In the genomic region with DNA sequence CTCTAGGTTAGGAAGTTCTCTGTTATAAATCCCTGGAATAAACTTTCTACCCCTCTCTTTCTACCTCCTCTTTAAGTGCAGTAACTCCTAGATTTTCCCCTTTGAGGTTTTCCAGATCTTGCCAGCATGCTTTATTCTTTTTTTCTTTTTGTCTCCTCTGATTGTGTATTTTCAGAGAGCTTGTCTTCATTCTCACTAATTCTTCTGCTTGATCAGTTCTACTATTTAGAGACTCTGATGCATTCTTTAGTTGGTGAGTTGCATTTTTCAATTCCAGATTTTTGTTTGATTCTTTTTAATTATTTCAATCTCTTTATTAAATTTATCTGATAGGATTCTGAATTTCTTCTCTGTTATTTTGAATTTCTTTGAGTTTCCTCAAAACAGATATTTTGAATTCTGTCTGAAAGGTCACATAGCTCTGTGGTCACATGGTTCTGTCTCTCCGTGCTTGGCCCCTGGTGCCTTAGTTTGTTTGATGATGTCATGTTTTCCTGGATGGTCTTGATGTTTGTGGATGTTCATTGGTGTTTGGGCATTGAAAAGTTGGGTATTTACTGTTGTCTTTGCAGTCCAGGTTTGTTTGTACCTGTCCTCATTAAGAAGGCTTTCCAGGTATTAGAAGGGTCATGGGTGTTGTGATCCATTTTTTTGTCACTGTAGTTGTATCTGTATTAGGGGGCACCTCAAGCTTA, we compare ENCODE assay signal across 21 cellular contexts.
A peak's percentile ranks its signal among the peaks of the same experiment; 100 is the strongest.
DNase-seq lines count a peak whose midpoint lies in the region; ATAC-seq, FAIRE-seq and TF ChIP-seq lines count a peak whose summit lies in the region.
"Had no signal": no experiment of that assay in that cellular context is flagged by ENCODE, and none has a peak within 500 bp of the region (broad histone marks: within the 10 kb centered on the region; RNA-seq: fewer than 3 reads in every experiment).

No MANE protein-coding gene starts in this region.

- H3K36me3 ChIP-seq in H1 (ENCODE audit: control insufficient read depth in 2 of 4, insufficient read depth in 4 of 4, low read length in 3 of 4): no peaks in the 10 kb centered on the region
- no peaks in the 10 kb centered on the region for H3K36me3 ChIP-seq in HepG2 (replicated peaks in 1 of 2; ENCODE audit: control insufficient read depth in 1 of 2, insufficient read depth in 2 of 2, low read length in 2 of 2)
- no peaks in the 10 kb centered on the region for H3K36me3 ChIP-seq in MG63

- no peak overlapping the region for H3K4ac ChIP-seq in H1 (replicated peaks; ENCODE audit: insufficient read length, low read depth, low read length)

- H2BK5ac ChIP-seq in H1 (ENCODE audit: low read depth, low read length): no peak overlapping the region

- H2AK5ac ChIP-seq in H1 (ENCODE audit: low read depth, low read length): 0 out of 2 replicates have a peak overlapping the region, but pooled peaks have one; percentile 29

- H3K79me1 ChIP-seq in H1 (ENCODE audit: low read depth, low read length): no peaks in the 10 kb centered on the region

- H2BK120ac ChIP-seq in H1 (replicated peaks; ENCODE audit: low read depth, low read length): no peak overlapping the region

- peaks cover 1 to 2% of the 10 kb centered on the region in 2 experiments for H4K20me1 ChIP-seq in H1 (replicated peaks in 1 of 2; ENCODE audit: control insufficient read depth in 1 of 2, insufficient read depth in 2 of 2, low read length in 2 of 2)
- H4K20me1 ChIP-seq in HepG2 (ENCODE audit: insufficient read depth, low read length): peaks cover 9% of the 10 kb centered on the region; the same call in 1 of the 2 replicates

- H3K79me2 ChIP-seq in H1 (ENCODE audit: control insufficient read depth in 1 of 2, insufficient read depth in 2 of 2, low read length in 2 of 2): peaks cover 0 to 50% of the 10 kb centered on the region in 2 experiments; a peak in 2 of 4 replicates
- peaks cover 7% of the 10 kb centered on the region for H3K79me2 ChIP-seq in HepG2 (ENCODE audit: insufficient read depth, low read length)

- no peak overlapping the region for H3K4me3 Mint-ChIP-seq in stimulated activated naive CD8-positive, alpha-beta T cell treated with anti-CD3 and anti-CD28 coated beads, Interleukin-15, Interleukin-2, amounts not matched to agents 100 ng/mL and 50 ng/mL, for 24 hours
- H3K4me3 Mint-ChIP-seq: B cell; CD8-positive, alpha-beta T cell had no signal

- H2AFZ ChIP-seq in H1 (ENCODE audit: low read length) (no peak overlapping the region), HepG2 (ENCODE audit: low read length) (no peak overlapping the region)
- H2AFZ ChIP-seq: GM23248 had no signal

- in situ Hi-C loops in HepG2 (cut with HindIII; ENCODE audit: extremely low pct_ligation_motif_present, low pct_unique_long_range_greater_than_20kb): no loop called here

- no peak overlapping the region for H3K18ac ChIP-seq in H1 (ENCODE audit: extremely low read depth, low read length)

- no peak overlapping the region for H2BK12ac ChIP-seq in H1 (ENCODE audit: low read depth, low read length)

- TF ChIP-seq POLR2A in H1 (IDR thresholded peaks at IDR 0.05; ENCODE audit: control extremely low read depth in 1 of 2, low read depth in 2 of 2, low read length in 2 of 2): no peak
- no peak for TF ChIP-seq POLR2A in HepG2 (IDR thresholded peaks at IDR 0.05; ENCODE audit: insufficient read depth in 1 of 2, low read depth in 2 of 2, low read length in 2 of 2)

- no peak overlapping the region for H4K91ac ChIP-seq in H1 (replicated peaks; ENCODE audit: insufficient read length, low read length)

- H3K27ac Mint-ChIP-seq in stimulated activated naive CD8-positive, alpha-beta T cell treated with anti-CD3 and anti-CD28 coated beads, Interleukin-15, Interleukin-2, amounts not matched to agents 100 ng/mL and 50 ng/mL, for 24 hours: peak overlapping the region; percentile 10
- H3K27ac Mint-ChIP-seq: B cell; CD8-positive, alpha-beta T cell had no signal

- peaks cover 10% of the 10 kb centered on the region for H3K4me1 Mint-ChIP-seq in stimulated activated naive CD8-positive, alpha-beta T cell treated with anti-CD3 and anti-CD28 coated beads, Interleukin-15, Interleukin-2, amounts not matched to agents 100 ng/mL and 50 ng/mL, for 24 hours (ENCODE audit: low read depth)

- H3K36me3 Mint-ChIP-seq in stimulated activated naive CD8-positive, alpha-beta T cell treated with anti-CD3 and anti-CD28 coated beads, Interleukin-15, Interleukin-2, amounts not matched to agents 100 ng/mL and 50 ng/mL, for 24 hours (ENCODE audit: low read depth): peaks cover 55% of the 10 kb centered on the region

- H4K8ac ChIP-seq in H1 (ENCODE audit: extremely low read depth, insufficient read depth, low read length): no peak overlapping the region

- no peak for TF ChIP-seq EP300 in H1 (IDR thresholded peaks at IDR 0.05; ENCODE audit: borderline replicate concordance in 1 of 2, low read depth in 2 of 2, low read length in 2 of 2)
- no peak for TF ChIP-seq EP300 in HepG2 (IDR thresholded peaks at IDR 0.05; ENCODE audit: low read depth in 2 of 2, low read length in 2 of 2)
- TF ChIP-seq EP300 in HepG2 (CRISPR knock-in tag; IDR thresholded peaks at IDR 0.05; ENCODE audit: borderline replicate concordance): no peak

- POLR2A ChIA-PET in H1 (lab: Charles Lee; ENCODE audit: partially characterized antibody) (no interaction called here), HepG2 (lab: Yijun Ruan, JAX) (no interaction called here)

- no peaks in the 10 kb centered on the region for H3K9me3 ChIP-seq in H1 (ENCODE audit: insufficient read depth in 2 of 2, low read depth in 1 of 2, low read length in 1 of 2)
- H3K9me3 ChIP-seq in HepG2 (ENCODE audit: low read length): peaks cover 6% of the 10 kb centered on the region; the same call in 1 of the 2 replicates
- peaks cover 6% of the 10 kb centered on the region; the same call in 1 of the 2 replicates for H3K9me3 ChIP-seq in MG63

- H4K5ac ChIP-seq in H1 (ENCODE audit: insufficient read length, low read depth, low read length): no peak overlapping the region

- no peaks in the 10 kb centered on the region for H3K27me3 ChIP-seq in H1 (replicated peaks in 1 of 4; ENCODE audit: control insufficient read depth in 3 of 4, extremely low read depth in 1 of 4, insufficient read depth in 3 of 4, low read length in 3 of 4)
- H3K27me3 ChIP-seq in HepG2 (ENCODE audit: control insufficient read depth in 1 of 2, insufficient read depth in 2 of 2, low read length in 2 of 2): no peaks in the 10 kb centered on the region
- H3K27me3 ChIP-seq in MG63: no peaks in the 10 kb centered on the region
- H3K27me3 ChIP-seq: BLaER1 treated with 17β-estradiol and CSF1 and Interleukin-3, amounts not matched to agents 10 nM and 100 nM had no signal

- H3K27ac ChIP-seq in H1 (ENCODE audit: low read depth, low read length) (no peak overlapping the region), HepG2 (ENCODE audit: extremely low read length, insufficient read depth, low read length) (no peak overlapping the region)
- H3K27ac ChIP-seq: BLaER1 treated with 17β-estradiol and CSF1 and Interleukin-3, amounts not matched to agents 10 nM and 100 nM; GM23248; HL-60 had no signal

- intact Hi-C loops in HepG2 (cut with micrococcal nuclease; ENCODE audit: unreplicated experiment): no loop called here

- no peak for TF ChIP-seq CTCF in H1 (IDR thresholded peaks at IDR 0.05; ENCODE audit: control extremely low read depth in 1 of 3, insufficient read depth in 1 of 3, low read depth in 1 of 3, low read length in 3 of 3)
- TF ChIP-seq CTCF in HepG2 (CRISPR knock-in tag; IDR thresholded peaks at IDR 0.05): no peak

- no peak overlapping the region for H2BK15ac ChIP-seq in H1 (ENCODE audit: low read length)

- H3K9ac ChIP-seq in H1 (replicated peaks in 1 of 4; ENCODE audit: extremely low read depth in 1 of 4, low read depth in 3 of 4, low read length in 3 of 4): no peak overlapping the region
- H3K9ac ChIP-seq in HepG2 (ENCODE audit: insufficient read depth, low read depth, low read length): no peak overlapping the region
- H3K9ac ChIP-seq: BLaER1 treated with 17β-estradiol and CSF1 and Interleukin-3, amounts not matched to agents 10 nM and 100 nM; GM23248 had no signal

- H3K4me1 ChIP-seq in H1 (replicated peaks in 1 of 4; ENCODE audit: control insufficient read depth in 3 of 4, insufficient read depth in 4 of 4, low read length in 3 of 4) (no peaks in the 10 kb centered on the region), HepG2 (ENCODE audit: insufficient read depth, low read length) (peaks cover 25% of the 10 kb centered on the region)
- H3K4me1 ChIP-seq: BLaER1 treated with 17β-estradiol and CSF1 and Interleukin-3, amounts not matched to agents 10 nM and 100 nM had no signal

- DNase-seq in stimulated activated naive CD8-positive, alpha-beta T cell treated with anti-CD3 and anti-CD28 coated beads, Interleukin-15, Interleukin-2, amounts not matched to agents 100 U/mL and 50 U/mL, for 24 hours: no peak
- DNase-seq in H1 (ENCODE audit: low read depth in 1 of 2, low spot score in 2 of 2) (no peak), HepG2 (ENCODE audit: low spot score) (no peak), MG63 (no peak)
- DNase-seq: CD8-positive, alpha-beta T cell; COR-L47; DMS 273 treated with DMSO at 0.1 percent for 48 hours; DMS53; DND-41; EL; GM23248; H7; IMR-90 had no signal

- no peak overlapping the region for H2BK20ac ChIP-seq in H1 (ENCODE audit: low read length)

- peaks cover 47% of the 10 kb centered on the region for H3K9me3 Mint-ChIP-seq in stimulated activated naive CD8-positive, alpha-beta T cell treated with anti-CD3 and anti-CD28 coated beads, Interleukin-15, Interleukin-2, amounts not matched to agents 100 ng/mL and 50 ng/mL, for 24 hours

- no peak for FAIRE-seq in H1 (lab: Jason Lieb, UNC)
- FAIRE-seq in HepG2 (lab: Jason Lieb, UNC): no peak
- FAIRE-seq: GM12891, GM19239, K562 had no signal

- no peak overlapping the region for H3K4me2 ChIP-seq in H1 (ENCODE audit: insufficient read depth in 1 of 2, low read depth in 2 of 2, low read length in 2 of 2)
- no peak overlapping the region for H3K4me2 ChIP-seq in HepG2 (ENCODE audit: low read depth, low read length)
- H3K4me2 ChIP-seq: BLaER1 treated with 17β-estradiol and CSF1 and Interleukin-3, amounts not matched to agents 10 nM and 100 nM had no signal

- TF ChIP-seq RAD21 in H1 (IDR thresholded peaks at IDR 0.05 in 1 of 2, conservative IDR thresholded peaks at IDR 0.05 in 1 of 2; ENCODE audit: low read depth in 2 of 2, low read length in 2 of 2) (no peak), HepG2 (CRISPR knock-in tag; IDR thresholded peaks at IDR 0.05) (no peak)

- no peaks in the 10 kb centered on the region for H3K23me2 ChIP-seq in H1 (ENCODE audit: low read depth, low read length)

- no peak for ATAC-seq in stimulated activated naive CD8-positive, alpha-beta T cell treated with anti-CD3 and anti-CD28 coated beads, Interleukin-15, Interleukin-2, amounts not matched to agents 100 U/mL and 50 U/mL, for 24 hours
- no peak for ATAC-seq in HepG2
- no peak for ATAC-seq in HG02763 (IDR thresholded peaks at IDR 0.05; ENCODE audit: unreplicated experiment)
- ATAC-seq: CD8-positive, alpha-beta T cell; K562 had no signal

- no peak overlapping the region for H3K14ac ChIP-seq in H1 (ENCODE audit: insufficient read length)

- no peak overlapping the region for H3K23ac ChIP-seq in H1 (ENCODE audit: insufficient read length)

- no TSS peak for BruUV-seq in HepG2 (replicated peaks; lab: Mats Ljungman, UMichigan)

- 94% methylated on average over 1 of the region's 1 CpG; no CpG with 5 or more reads in 1 of the 2 experiments for WGBS in H1 (ENCODE audit: extremely low coverage in 1 of 2, insufficient coverage in 1 of 2, insufficient read length in 1 of 2, insufficient replicate concordance in 2 of 2, low coverage in 1 of 2, low lambda C conversion rate in 2 of 2, missing lambda C conversion rate in 1 of 2), 2 experiments
- WGBS in HepG2 (ENCODE audit: low lambda C conversion rate): 83% methylated on average over 1 of the region's 1 CpG

- CTCF ChIA-PET in H1 (lab: Charles Lee; ENCODE audit: partially characterized antibody): interaction anchor here (0.7 to 1.1 kb wide), 4 partner anchors 9 to 37 kb away, joined by 3 to 5 read pairs (median 4); no protein-coding TSS in a partner anchor
- CTCF ChIA-PET in HepG2 (lab: Yijun Ruan, JAX; ENCODE audit: low intra/inter-chr PET ratio, low total read pairs): no interaction called here

- H3K27me3 Mint-ChIP-seq in stimulated activated naive CD8-positive, alpha-beta T cell treated with anti-CD3 and anti-CD28 coated beads, Interleukin-15, Interleukin-2, amounts not matched to agents 100 ng/mL and 50 ng/mL, for 24 hours: no peaks in the 10 kb centered on the region
- H3K27me3 Mint-ChIP-seq: B cell had no signal

- H3K4me3 ChIP-seq in H1 (ENCODE audit: extremely low read depth in 1 of 4, insufficient read depth in 2 of 4, low read depth in 3 of 4, low read length in 4 of 4) (no peak overlapping the region), HepG2 (replicated peaks in 1 of 3; ENCODE audit: insufficient read depth in 1 of 3, low read depth in 2 of 3, low read length in 3 of 3) (no peak overlapping the region), MG63 (no peak overlapping the region)
- H3K4me3 ChIP-seq: BLaER1 treated with 17β-estradiol and CSF1 and Interleukin-3, amounts not matched to agents 10 nM and 100 nM; GM23248; K562 had no signal

- no peak overlapping the region for H3K56ac ChIP-seq in H1 (replicated peaks; ENCODE audit: insufficient read length, low read depth, low read length)
